ENCODE assay signal across 15 cellular contexts in the genomic region with DNA sequence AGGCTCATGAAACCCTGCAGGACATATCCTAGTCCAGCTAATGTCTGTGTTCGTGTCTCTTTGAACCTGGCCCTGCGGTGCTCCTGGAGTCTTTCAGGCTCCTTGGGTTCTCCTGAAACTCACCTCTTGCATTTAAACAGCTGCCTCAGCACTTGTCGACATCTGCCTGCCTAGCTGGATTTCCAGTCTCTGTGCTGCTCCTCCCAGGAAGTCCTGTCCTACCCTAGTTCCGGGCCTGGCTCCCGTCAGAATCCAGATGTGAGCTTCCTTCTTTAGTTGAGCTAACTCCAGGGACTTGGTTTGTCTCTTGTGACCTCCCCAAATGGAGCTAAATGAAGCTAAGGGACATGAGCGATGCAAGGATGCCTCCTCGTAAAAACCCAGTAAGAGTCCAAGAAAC.
DNase-seq lines count a peak whose midpoint lies in the region; ATAC-seq, FAIRE-seq and TF ChIP-seq lines count a peak whose summit lies in the region.
"Had no signal": no experiment of that assay in that cellular context is flagged by ENCODE, and none has a peak within 500 bp of the region (broad histone marks: within the 10 kb centered on the region; RNA-seq: fewer than 3 reads in every experiment).

No MANE protein-coding gene starts in this region.

- no peak for TF ChIP-seq RAD21 in HepG2 (CRISPR knock-in tag; IDR thresholded peaks at IDR 0.05)

- H3K79me2 ChIP-seq in HepG2 (ENCODE audit: insufficient read depth, low read length): no peaks in the 10 kb centered on the region

- CTCF ChIA-PET in HepG2 (lab: Yijun Ruan, JAX; ENCODE audit: low intra/inter-chr PET ratio, low total read pairs) (no interaction called here), HEK293T (lab: Yijun Ruan, JAX) (no interaction called here)

- intact Hi-C loops in Right ventricle myocardium superior (cut with DNase I): no loop called here
- intact Hi-C loops in cardiac septum (cut with DNase I): no loop called here
- intact Hi-C loops in HepG2 (cut with micrococcal nuclease; ENCODE audit: unreplicated experiment): no loop called here
- intact Hi-C loops in right lobe of liver (cut with DNase I): no loop called here

- H3K27me3 ChIP-seq in HepG2 (ENCODE audit: control insufficient read depth in 1 of 2, insufficient read depth in 2 of 2, low read length in 2 of 2): no peaks in the 10 kb centered on the region; a peak in 1 of 5 replicates
- H3K27me3 ChIP-seq in right lobe of liver: no peaks in the 10 kb centered on the region

- TF ChIP-seq EP300 in HepG2 (IDR thresholded peaks at IDR 0.05; ENCODE audit: low read depth in 2 of 2, low read length in 2 of 2): no peak
- TF ChIP-seq EP300 in HepG2 (CRISPR knock-in tag; IDR thresholded peaks at IDR 0.05; ENCODE audit: borderline replicate concordance): no peak

- no peak for FAIRE-seq in HepG2 (lab: Jason Lieb, UNC)
- FAIRE-seq: GM12878, GM18507 had no signal

- H4K20me1 ChIP-seq in HepG2 (ENCODE audit: insufficient read depth, low read length): no peaks in the 10 kb centered on the region

- H3K36me3 ChIP-seq in HepG2 (replicated peaks in 1 of 2; ENCODE audit: control insufficient read depth in 1 of 2, insufficient read depth in 2 of 2, low read length in 2 of 2) (no peaks in the 10 kb centered on the region), right lobe of liver (no peaks in the 10 kb centered on the region)
- H3K36me3 ChIP-seq: HAP-1 had no signal

- H3K27ac ChIP-seq in HepG2 (ENCODE audit: extremely low read length, insufficient read depth, low read length) (no peak overlapping the region), right lobe of liver (no peak overlapping the region)

- H3K4me1 ChIP-seq in HepG2 (ENCODE audit: insufficient read depth, low read length): peaks cover 9% of the 10 kb centered on the region; the same call in 1 of the 2 replicates
- no peaks in the 10 kb centered on the region for H3K4me1 ChIP-seq in right lobe of liver
- H3K4me1 ChIP-seq: HAP-1 had no signal

- POLR2A ChIA-PET in HepG2 (lab: Yijun Ruan, JAX) (no interaction called here), HEK293T (lab: Yijun Ruan, JAX) (no interaction called here)

- BruUV-seq in HepG2 (replicated peaks; lab: Mats Ljungman, UMichigan): no TSS peak

- no peak for TF ChIP-seq CTCF in HepG2 (CRISPR knock-in tag; IDR thresholded peaks at IDR 0.05)
- no peak for TF ChIP-seq CTCF in right lobe of liver (IDR thresholded peaks at IDR 0.05)

- in situ Hi-C loops in HepG2 (cut with HindIII; ENCODE audit: extremely low pct_ligation_motif_present, low pct_unique_long_range_greater_than_20kb): no loop called here

- TF ChIP-seq POLR2A in HepG2 (IDR thresholded peaks at IDR 0.05; ENCODE audit: insufficient read depth in 1 of 2, low read depth in 2 of 2, low read length in 2 of 2) (no peak), right lobe of liver (IDR thresholded peaks at IDR 0.05) (no peak)

- no peak overlapping the region for H2AFZ ChIP-seq in HepG2 (ENCODE audit: low read length)

- ATAC-seq in Right ventricle myocardium superior (ENCODE audit: poor library complexity) (peak; percentile 43), HepG2 (no peak), right lobe of liver (no peak)
- ATAC-seq: CD8-positive, alpha-beta T cell; GM12878 had no signal

- WGBS in HepG2 (ENCODE audit: low lambda C conversion rate): 34% methylated on average over 7 of the region's 7 CpGs
- 46% methylated on average over 7 of the region's 7 CpGs for WGBS in right lobe of liver (ENCODE audit: insufficient coverage, low coverage, low lambda C conversion rate, missing lambda C conversion rate)

- H3K9me3 ChIP-seq in HepG2 (ENCODE audit: low read length) (no peaks in the 10 kb centered on the region), right lobe of liver (no peaks in the 10 kb centered on the region)
- H3K9me3 ChIP-seq: HAP-1 had no signal

- H3K4me2 ChIP-seq in HepG2 (ENCODE audit: low read depth, low read length): no peak overlapping the region

- no peak overlapping the region for H3K9ac ChIP-seq in HepG2 (ENCODE audit: insufficient read depth, low read depth, low read length)

- H3K4me3 ChIP-seq in HepG2 (replicated peaks in 1 of 3; ENCODE audit: insufficient read depth in 1 of 3, low read depth in 2 of 3, low read length in 3 of 3) (no peak overlapping the region), right lobe of liver (no peak overlapping the region)
- H3K4me3 ChIP-seq: GM12878, HAP-1 had no signal

- DNase-seq in Right ventricle myocardium superior (no peak), cardiac septum (ENCODE audit: low spot score) (no peak), HepG2 (ENCODE audit: low spot score) (no peak), right lobe of liver (no peak), left kidney (ENCODE audit: low read depth, low spot score) (peak; percentile 9), HEK293T (ENCODE audit: extremely low spot score) (no peak), HuH-7.5 (ENCODE audit: low spot score) (no peak)
- DNase-seq: 8988T; CD8-positive, alpha-beta T cell; COR-L47; GOT3; HFFc6 had no signal

TF ChIP-seq in HepG2, 621 proteins besides CTCF, POLR2A, EP300 and RAD21:
- no peak for TF ChIP-seq ZNF772 (CRISPR knock-in tag; IDR thresholded peaks at IDR 0.05)
- 0 out of 2 replicates have a peak, but pooled peaks have one; percentile 10 for TF ChIP-seq MAFF (IDR thresholded peaks at IDR 0.05; ENCODE audit: low read depth, low read length)
- peak in 1 of 2 experiments; percentile 52; a peak in 2 of 4 replicates for TF ChIP-seq MAFK (conservative IDR thresholded peaks at IDR 0.05 in 1 of 2, IDR thresholded peaks at IDR 0.05 in 1 of 2; ENCODE audit: low read length in 2 of 2)
TF ChIP-seq in HepG2: peak in this region for 2.

TF ChIP-seq in HEK293T, 16 proteins besides CTCF, POLR2A, EP300 and RAD21:
- TF ChIP-seq TARDBP (IDR thresholded peaks at IDR 0.05) (no peak), ZNF384 (IDR thresholded peaks at IDR 0.05) (no peak), SP1 (IDR thresholded peaks at IDR 0.05) (no peak), FOXK2 (IDR thresholded peaks at IDR 0.05) (no peak), FOXA1 (IDR thresholded peaks at IDR 0.05) (no peak), LEF1 (IDR thresholded peaks at IDR 0.05; ENCODE audit: borderline replicate concordance) (no peak), ARNT (IDR thresholded peaks at IDR 0.05) (no peak), SUZ12 (IDR thresholded peaks at IDR 0.05) (no peak), L3MBTL2 (conservative IDR thresholded peaks at IDR 0.05) (no peak), NFRKB (IDR thresholded peaks at IDR 0.05) (no peak), FOXM1 (IDR thresholded peaks at IDR 0.05; ENCODE audit: borderline replicate concordance) (no peak), CTBP1 (IDR thresholded peaks at IDR 0.05; ENCODE audit: borderline replicate concordance) (no peak), HDGF (IDR thresholded peaks at IDR 0.05; ENCODE audit: borderline replicate concordance) (no peak), BHLHE40 (IDR thresholded peaks at IDR 0.05; ENCODE audit: borderline replicate concordance) (no peak), ELF4 (IDR thresholded peaks at IDR 0.05) (no peak)
- TF ChIP-seq, protein P1, sequence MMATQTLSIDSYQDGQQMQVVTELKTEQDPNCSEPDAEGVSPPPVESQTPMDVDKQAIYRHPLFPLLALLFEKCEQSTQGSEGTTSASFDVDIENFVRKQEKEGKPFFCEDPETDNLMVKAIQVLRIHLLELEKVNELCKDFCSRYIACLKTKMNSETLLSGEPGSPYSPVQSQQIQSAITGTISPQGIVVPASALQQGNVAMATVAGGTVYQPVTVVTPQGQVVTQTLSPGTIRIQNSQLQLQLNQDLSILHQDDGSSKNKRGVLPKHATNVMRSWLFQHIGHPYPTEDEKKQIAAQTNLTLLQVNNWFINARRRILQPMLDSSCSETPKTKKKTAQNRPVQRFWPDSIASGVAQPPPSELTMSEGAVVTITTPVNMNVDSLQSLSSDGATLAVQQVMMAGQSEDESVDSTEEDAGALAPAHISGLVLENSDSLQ (IDR thresholded peaks at IDR 0.05): no peak
